Comparison of ENCODE assay signal across 19 cellular contexts in the genomic region with DNA sequence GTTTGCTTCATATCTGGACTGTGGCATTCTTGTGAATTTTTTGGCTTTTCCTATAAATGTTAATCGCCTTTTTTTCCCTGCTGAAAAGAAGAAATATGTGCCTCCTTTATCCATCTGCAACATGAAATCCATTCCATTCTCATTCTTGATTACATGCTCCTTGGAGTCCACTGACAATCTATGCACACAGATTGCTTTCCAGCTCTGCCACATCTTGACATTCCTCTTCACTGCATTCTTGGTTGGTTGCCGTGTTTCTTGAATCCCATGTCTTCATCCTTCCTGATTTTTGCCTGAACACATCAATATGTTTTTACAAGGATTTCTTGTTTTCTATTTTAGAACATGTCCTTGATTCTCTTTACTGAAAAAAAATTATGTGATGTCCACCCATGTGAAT. TPM values are rescaled to one million over a fixed set of nuclear protein-coding genes. Genes with fewer than 3 reads are reported as not detected.
DNase-seq lines count a peak whose midpoint lies in the region; ATAC-seq and TF ChIP-seq lines count a peak whose summit lies in the region.
"Had no signal": no experiment of that assay in that cellular context is flagged by ENCODE, and none has a peak within 500 bp of the region (broad histone marks: within the 10 kb centered on the region; RNA-seq: fewer than 3 reads in every experiment).

No MANE protein-coding gene starts in this region.

- H3K4me3 ChIP-seq in AG09309 (ENCODE audit: control insufficient read depth, low read depth, low read length): no peak overlapping the region
- H3K4me3 ChIP-seq in IMR-90 (ENCODE audit: insufficient read depth, low read depth, low read length): no peak overlapping the region
- H3K4me3 ChIP-seq in naive thymus-derived CD4-positive, alpha-beta T cell (ENCODE audit: low read length): no peak overlapping the region
- H3K4me3 ChIP-seq in sigmoid colon: no peak overlapping the region
- H3K4me3 ChIP-seq in ascending aorta: no peak overlapping the region
- H3K4me3 ChIP-seq: GM23338, MG63 had no signal

- H3K36me3 Mint-ChIP-seq in osteocyte (ENCODE audit: unreplicated experiment): peaks cover 4% of the 10 kb centered on the region
- H3K36me3 Mint-ChIP-seq in naive thymus-derived CD4-positive, alpha-beta T cell: peaks cover 0 to 23% (median 18%) of the 10 kb centered on the region in 5 donors

- H3K4me3 Mint-ChIP-seq in osteocyte (ENCODE audit: unreplicated experiment): no peak overlapping the region
- no peak overlapping the region for H3K4me3 Mint-ChIP-seq in naive thymus-derived CD4-positive, alpha-beta T cell
- H3K4me3 Mint-ChIP-seq: CD14-positive monocyte, GM23338 had no signal

- H3K23ac ChIP-seq in IMR-90 (ENCODE audit: low read depth, low read length): no peak overlapping the region

- H3K27ac Mint-ChIP-seq in osteocyte (ENCODE audit: unreplicated experiment): no peak overlapping the region
- no peak overlapping the region for H3K27ac Mint-ChIP-seq in naive thymus-derived CD4-positive, alpha-beta T cell
- H3K27ac Mint-ChIP-seq: GM23338 had no signal

- peaks cover 3% of the 10 kb centered on the region for H3K4me1 Mint-ChIP-seq in osteocyte (ENCODE audit: unreplicated experiment)
- peaks cover 0 to 6% (median 0%) of the 10 kb centered on the region in 7 donors for H3K4me1 Mint-ChIP-seq in naive thymus-derived CD4-positive, alpha-beta T cell
- H3K4me1 Mint-ChIP-seq: CD14-positive monocyte, GM23338 had no signal

- POLR2A ChIA-PET in IMR-90 (lab: Charles Lee; ENCODE audit: unreplicated experiment): no interaction called here
- POLR2A ChIA-PET in naive thymus-derived CD4-positive, alpha-beta T cell (lab: Charles Lee): no interaction called here

- H3K9me3 Mint-ChIP-seq in osteocyte (ENCODE audit: unreplicated experiment): no peaks in the 10 kb centered on the region
- no peaks in the 10 kb centered on the region for H3K9me3 Mint-ChIP-seq in naive thymus-derived CD4-positive, alpha-beta T cell
- H3K9me3 Mint-ChIP-seq: GM23338 had no signal

- H3K9me3 ChIP-seq in IMR-90 (ENCODE audit: control insufficient read depth, insufficient read depth, low read length) (no peaks in the 10 kb centered on the region), sigmoid colon (no peaks in the 10 kb centered on the region), ascending aorta (no peaks in the 10 kb centered on the region)
- H3K9me3 ChIP-seq in naive thymus-derived CD4-positive, alpha-beta T cell (ENCODE audit: control insufficient read depth in 2 of 3, low read length in 3 of 3): no peaks in the 10 kb centered on the region
- H3K9me3 ChIP-seq: MG63 had no signal

- TF ChIP-seq CTCF in AG09309 (IDR thresholded peaks at IDR 0.05; ENCODE audit: control insufficient read depth, insufficient read depth, low read depth, low read length, missing control alignments) (no peak), IMR-90 (conservative IDR thresholded peaks at IDR 0.05; ENCODE audit: low read depth, low read length) (no peak), osteocyte (IDR thresholded peaks at IDR 0.05) (no peak), sigmoid colon (IDR thresholded peaks at IDR 0.05) (no peak), ascending aorta (IDR thresholded peaks at IDR 0.05) (no peak)

- ATAC-seq in IMR-90 (ENCODE audit: low read depth) (no peak), HG02970 (IDR thresholded peaks at IDR 0.05; ENCODE audit: low FRiP score, unreplicated experiment) (no peak)
- no peak for ATAC-seq in naive thymus-derived CD4-positive, alpha-beta T cell
- ATAC-seq: GM23338 had no signal

- H3K27me3 Mint-ChIP-seq in osteocyte (ENCODE audit: unreplicated experiment): no peaks in the 10 kb centered on the region
- H3K27me3 Mint-ChIP-seq in naive thymus-derived CD4-positive, alpha-beta T cell: no peaks in the 10 kb centered on the region

- no peak overlapping the region for H4K8ac ChIP-seq in IMR-90 (ENCODE audit: low read depth in 2 of 2, low read length in 2 of 2)

- H2BK5ac ChIP-seq in IMR-90 (ENCODE audit: low read depth, low read length, poor library complexity, severe bottlenecking): no peak overlapping the region

- no peaks in the 10 kb centered on the region for H3K27me3 ChIP-seq in IMR-90 (ENCODE audit: control insufficient read depth, insufficient read depth, low read length)
- H3K27me3 ChIP-seq in naive thymus-derived CD4-positive, alpha-beta T cell (ENCODE audit: control insufficient read depth in 2 of 2, insufficient read depth in 2 of 2, low read length in 2 of 2): no peaks in the 10 kb centered on the region
- H3K27me3 ChIP-seq in sigmoid colon: no peaks in the 10 kb centered on the region
- no peaks in the 10 kb centered on the region for H3K27me3 ChIP-seq in ascending aorta
- H3K27me3 ChIP-seq: MG63 had no signal

- no peaks in the 10 kb centered on the region for H3K36me3 ChIP-seq in IMR-90 (ENCODE audit: control insufficient read depth, insufficient read depth, low read length)
- no peaks in the 10 kb centered on the region for H3K36me3 ChIP-seq in naive thymus-derived CD4-positive, alpha-beta T cell (ENCODE audit: control insufficient read depth in 2 of 3, insufficient read depth in 3 of 3, low read length in 3 of 3)
- H3K36me3 ChIP-seq in sigmoid colon: no peaks in the 10 kb centered on the region
- no peaks in the 10 kb centered on the region for H3K36me3 ChIP-seq in ascending aorta
- H3K36me3 ChIP-seq: MG63 had no signal

- no peak overlapping the region for H2AK5ac ChIP-seq in IMR-90 (ENCODE audit: low read depth, low read length)

- no CpG with 5 or more reads among the region's 2 CpGs for WGBS in IMR-90 (ENCODE audit: extremely low coverage in 2 of 2, insufficient read length in 1 of 2), 2 experiments
- 94% methylated on average over 2 of the region's 2 CpGs for WGBS in sigmoid colon, 2 donors

- CTCF ChIA-PET in IMR-90 (lab: Yijun Ruan, JAX): interaction anchor here (0.6 kb wide), 1 partner anchor 366 kb away, joined by 3 read pairs; no protein-coding TSS in a partner anchor
- CTCF ChIA-PET in naive thymus-derived CD4-positive, alpha-beta T cell (lab: Charles Lee): no interaction called here

- H3K27ac ChIP-seq in IMR-90 (ENCODE audit: insufficient read depth, low read length) (no peak overlapping the region), sigmoid colon (no peak overlapping the region), ascending aorta (no peak overlapping the region)
- no peak overlapping the region for H3K27ac ChIP-seq in naive thymus-derived CD4-positive, alpha-beta T cell (ENCODE audit: low read depth, low read length)

- no peak overlapping the region for H2AK9ac ChIP-seq in IMR-90 (replicated peaks; ENCODE audit: low read depth, low read length, poor library complexity)

- no peak overlapping the region for H3K18ac ChIP-seq in IMR-90 (ENCODE audit: low read depth, low read length)

- H3K9ac ChIP-seq in IMR-90 (ENCODE audit: low read depth, low read length): no peak overlapping the region

- no peaks in the 10 kb centered on the region for H3K9me1 ChIP-seq in IMR-90 (ENCODE audit: insufficient read depth, low read length)

- H4K91ac ChIP-seq in IMR-90 (ENCODE audit: insufficient read depth, low read depth, low read length): no peak overlapping the region

- in situ Hi-C loops in IMR-90 (cut with MboI; ENCODE audit: low sequenced_read_pairs): no loop called here

- TF ChIP-seq POLR2A in IMR-90 (IDR thresholded peaks at IDR 0.05; ENCODE audit: low read depth, low read length): no peak
- TF ChIP-seq POLR2A in sigmoid colon (IDR thresholded peaks at IDR 0.05): no peak

- peaks cover 3% of the 10 kb centered on the region; the same call in 1 of the 2 replicates for H3K4me1 ChIP-seq in IMR-90 (ENCODE audit: control insufficient read depth, insufficient read depth, low read length)
- no peaks in the 10 kb centered on the region for H3K4me1 ChIP-seq in naive thymus-derived CD4-positive, alpha-beta T cell (ENCODE audit: control insufficient read depth in 2 of 2, insufficient read depth in 2 of 2, low read length in 2 of 2)
- no peaks in the 10 kb centered on the region for H3K4me1 ChIP-seq in sigmoid colon
- H3K4me1 ChIP-seq in ascending aorta: no peaks in the 10 kb centered on the region

- no peak overlapping the region for H3K14ac ChIP-seq in IMR-90 (replicated peaks; ENCODE audit: low read depth, low read length)

- dilution Hi-C loops in IMR-90 (cut with HindIII; ENCODE audit: low sequenced_read_pairs, unreplicated experiment): no loop called here

- H4K20me1 ChIP-seq in IMR-90 (ENCODE audit: insufficient read depth, low read length): no peaks in the 10 kb centered on the region

- no peak for TF ChIP-seq EP300 in sigmoid colon (IDR thresholded peaks at IDR 0.05)

- no peak overlapping the region for H3K56ac ChIP-seq in IMR-90 (ENCODE audit: extremely low read depth, insufficient read depth, low read length)

- no peak overlapping the region for H3K4ac ChIP-seq in IMR-90 (ENCODE audit: low read depth, low read length)

- no peak overlapping the region for H2AFZ ChIP-seq in IMR-90 (replicated peaks; ENCODE audit: low read length, poor library complexity)
- H2AFZ ChIP-seq: GM23338 had no signal

- no peaks in the 10 kb centered on the region for H3K79me1 ChIP-seq in IMR-90 (ENCODE audit: low read depth in 1 of 2, low read length in 2 of 2)

- BruUV-seq in IMR-90 (replicated peaks; lab: Mats Ljungman, UMichigan): no TSS peak

- H4K5ac ChIP-seq in IMR-90 (ENCODE audit: low read depth, low read length): no peak overlapping the region

- DNase-seq in AG09309 (ENCODE audit: low read depth) (peak; percentile 25), IMR-90 (peak; percentile 20), epidermal melanocyte (ENCODE audit: insufficient read length, low spot score) (peak; percentile 59), osteocyte (ENCODE audit: extremely low spot score, unreplicated experiment) (peak; percentile 2), sigmoid colon (no peak), ascending aorta (ENCODE audit: low spot score in 2 of 2) (no peak)
- no peak for DNase-seq in naive thymus-derived CD4-positive, alpha-beta T cell
- DNase-seq: ACHN, DMS53, KG1, MG63, NCI-H1105, NCI-H187, NCI-H2171, NCI-H774, SHP77 treated with DMSO at 0.1 percent for 48 hours had no signal

- H2BK15ac ChIP-seq in IMR-90 (ENCODE audit: low read depth, low read length): no peak overlapping the region

- no peak overlapping the region for H2BK20ac ChIP-seq in IMR-90 (ENCODE audit: low read depth, low read length)

- no peak for TF ChIP-seq RAD21 in IMR-90 (IDR thresholded peaks at IDR 0.05; ENCODE audit: low read length)

- H2BK120ac ChIP-seq in IMR-90 (ENCODE audit: low read depth, low read length): no peak overlapping the region

- intact Hi-C loops in IMR-90 (cut with micrococcal nuclease): no loop called here
- intact Hi-C loops in naive thymus-derived CD4-positive, alpha-beta T cell (cut with micrococcal nuclease): no loop called here
- intact Hi-C loops in sigmoid colon (cut with DNase I): no loop called here
- intact Hi-C loops in ascending aorta (cut with DNase I): no loop called here

- no peak overlapping the region for H3K4me2 ChIP-seq in IMR-90 (ENCODE audit: low read depth, low read length)
- H3K4me2 ChIP-seq: GM23338 had no signal

RNA-seq across cellular contexts. Expression of a gene that starts 26.7 kb away (rescaled TPM):
- total RNA-seq in IMR-90 (2012; rRNA removed) (251 and 316 TPM in 2 replicates), osteocyte (96.2 and 98.8 TPM in 2 replicates), sigmoid colon (100 to 1,000 TPM in 3 of 4 donors, 10 to 100 TPM in 1; 86.4 to 122 (median 110) TPM), ascending aorta (59.4 TPM)
- polyA plus RNA-seq in IMR-90 (2012; rRNA removed) (21.1 and 26.5 TPM in 2 replicates), sigmoid colon (10 to 100 TPM in 2 of 3 donors, 1 to 10 TPM in 1; 9.7 to 29.8 (median 17.4) TPM)
- polyA plus RNA-seq in IMR-90 (2012; cell fraction: cytosol; rRNA removed): 7.3 and 9.8 TPM in 2 replicates
- 11.4 and 57.8 TPM in 2 replicates for polyA plus RNA-seq in IMR-90 (2012; cell fraction: nucleus; rRNA removed; ENCODE audit: low replicate concordance)
- total RNA-seq in naive thymus-derived CD4-positive, alpha-beta T cell: 100 to 1,000 TPM; 130 to 159 (median 145) TPM
- 10 to 100 TPM; 21.8 to 25.3 TPM for polyA plus RNA-seq in naive thymus-derived CD4-positive, alpha-beta T cell

RNA-seq across cellular contexts. Expression of a gene that starts 52.4 kb away (rescaled TPM):
- 3.6 and 15.8 TPM in 2 replicates for total RNA-seq in IMR-90 (2012; rRNA removed)
- polyA plus RNA-seq in IMR-90 (2012; rRNA removed): 4.1 and 6.8 TPM in 2 replicates
- 0.77 and 1.0 TPM in 2 replicates for polyA plus RNA-seq in IMR-90 (2012; cell fraction: cytosol; rRNA removed)
- 0.65 and 2.0 TPM in 2 replicates for polyA plus RNA-seq in IMR-90 (2012; cell fraction: nucleus; rRNA removed; ENCODE audit: low replicate concordance)
- total RNA-seq in osteocyte: 73.5 and 75.5 TPM in 2 replicates
- 10 to 100 TPM; 21.0 to 43.5 (median 30.5) TPM for total RNA-seq in naive thymus-derived CD4-positive, alpha-beta T cell
- polyA plus RNA-seq in naive thymus-derived CD4-positive, alpha-beta T cell: 10 to 100 TPM in 1 of 2 donors, 1 to 10 TPM in 1; 7.8 to 13.6 TPM
- 10 to 100 TPM; 14.1 to 26.4 (median 23.2) TPM for total RNA-seq in sigmoid colon
- polyA plus RNA-seq in sigmoid colon: 10 to 100 TPM; 10.2 to 16.1 (median 13.9) TPM
- total RNA-seq in ascending aorta: 9.2 TPM

Comparison
In these comparisons a context has a peak if more than half of its experiments do, and no peak if none do; other contexts are left out.
1. DNase-seq: peak in AG09309 (single experiment), IMR-90 (single experiment), epidermal melanocyte (single experiment) and osteocyte (single experiment); none in naive thymus-derived CD4-positive, alpha-beta T cell (0 of 9), sigmoid colon (single experiment) and ascending aorta (0 of 2).